Comparison of ENCODE assay signal across 22 cellular contexts in genomic region chr5:76867027-76867426, GRCh38. TPM values are rescaled to one million over a fixed set of nuclear protein-coding genes. Genes with fewer than 3 reads are reported as not detected.
DNase-seq lines count a peak whose midpoint lies in the region; ATAC-seq, FAIRE-seq and TF ChIP-seq lines count a peak whose summit lies in the region.
"Had no signal": no experiment of that assay in that cellular context is flagged by ENCODE, and none has a peak within 500 bp of the region (broad histone marks: within the 10 kb centered on the region; RNA-seq: fewer than 3 reads in every experiment).

No MANE protein-coding gene starts in this region.

- H2AFZ ChIP-seq in OCI-LY1 (ENCODE audit: low read length), result peak overlapping the region; percentile 61; the same call in 1 of the 2 replicates
- H2AFZ ChIP-seq in astrocyte (ENCODE audit: low read depth, low read length), result peak overlapping the region; percentile 2

- H3K9me3 ChIP-seq in OCI-LY1 (ENCODE audit: low read length), result no peaks in the 10 kb centered on the region
- H3K9me3 ChIP-seq in astrocyte (ENCODE audit: insufficient read depth, low read depth, low read length), result no peaks in the 10 kb centered on the region
- H3K9me3 ChIP-seq in mucosa of descending colon, result no peaks in the 10 kb centered on the region
- H3K9me3 ChIP-seq: Caco-2, MG63 had no signal

- H3K4me1 ChIP-seq in OCI-LY1 (ENCODE audit: insufficient read depth, low read length, severe bottlenecking) (peaks cover 20% of the 10 kb centered on the region), astrocyte (ENCODE audit: insufficient read depth, low read length) (no peaks in the 10 kb centered on the region), mucosa of descending colon (ENCODE audit: low read depth) (peaks cover 4% of the 10 kb centered on the region)

- no peaks in the 10 kb centered on the region for H3K9me2 ChIP-seq in OCI-LY1 (ENCODE audit: low read depth, low read length)

- no peak for FAIRE-seq in astrocyte (lab: Jason Lieb, UNC)
- no peak for FAIRE-seq in urothelium cell line (lab: Jason Lieb, UNC)
- FAIRE-seq: H1, HepG2 had no signal

- no peaks in the 10 kb centered on the region for H3K9me3 Mint-ChIP-seq in astrocyte (ENCODE audit: unreplicated experiment)
- H3K9me3 Mint-ChIP-seq in effector memory CD8-positive, alpha-beta T cell, result no peaks in the 10 kb centered on the region
- H3K9me3 Mint-ChIP-seq: HFFc6 had no signal

- no peaks in the 10 kb centered on the region for H3K36me3 Mint-ChIP-seq in astrocyte (ENCODE audit: low read depth, unreplicated experiment)
- H3K36me3 Mint-ChIP-seq in effector memory CD8-positive, alpha-beta T cell (ENCODE audit: insufficient read depth), result peaks cover 2% of the 10 kb centered on the region

- no peak overlapping the region for H3K4me3 Mint-ChIP-seq in astrocyte (ENCODE audit: unreplicated experiment)
- no peak overlapping the region for H3K4me3 Mint-ChIP-seq in effector memory CD8-positive, alpha-beta T cell
- H3K4me3 Mint-ChIP-seq: HFFc6 had no signal

- H3F3A ChIP-seq in OCI-LY1 (ENCODE audit: insufficient read depth, low read length), result no peaks in the 10 kb centered on the region

- H3K27me3 Mint-ChIP-seq in astrocyte (ENCODE audit: low read depth, unreplicated experiment), result no peaks in the 10 kb centered on the region
- peaks cover 0 to 7% of the 10 kb centered on the region in 2 donors for H3K27me3 Mint-ChIP-seq in effector memory CD8-positive, alpha-beta T cell

- TF ChIP-seq CTCF in OCI-LY1 (IDR thresholded peaks at IDR 0.05; ENCODE audit: low read length), result no peak
- TF ChIP-seq CTCF in astrocyte (IDR thresholded peaks at IDR 0.05; ENCODE audit: insufficient read depth, low read depth, low read length), result no peak
- TF ChIP-seq CTCF in mucosa of descending colon (IDR thresholded peaks at IDR 0.05), result no peak

- H3K27ac Mint-ChIP-seq in astrocyte (ENCODE audit: unreplicated experiment), result no peak overlapping the region
- no peak overlapping the region for H3K27ac Mint-ChIP-seq in effector memory CD8-positive, alpha-beta T cell
- H3K27ac Mint-ChIP-seq: HFFc6 had no signal

- H3K27me3 ChIP-seq in OCI-LY1 (ENCODE audit: insufficient read depth, low read length) (no peaks in the 10 kb centered on the region), astrocyte (ENCODE audit: insufficient read depth, low read length) (no peaks in the 10 kb centered on the region)
- H3K27me3 ChIP-seq: MG63 had no signal

- ATAC-seq in mucosa of descending colon, result peak; percentile 35
- ATAC-seq in effector memory CD8-positive, alpha-beta T cell (replicated peaks), result no peak

- no peak overlapping the region for H3K9ac ChIP-seq in OCI-LY1 (ENCODE audit: low read length)
- no peak overlapping the region for H3K9ac ChIP-seq in astrocyte (ENCODE audit: low read length)
- H3K9ac ChIP-seq: KMS-11 had no signal

- intact Hi-C loops in mucosa of descending colon (cut with DNase I, micrococcal nuclease), result loop anchor here in 1 of 2 donors (10.0 kb wide), 1 partner anchor 628 kb away; the partner anchor contains the start of gene WDR41

- no peaks in the 10 kb centered on the region for H3K4me1 Mint-ChIP-seq in astrocyte (ENCODE audit: low read depth, unreplicated experiment)
- no peaks in the 10 kb centered on the region for H3K4me1 Mint-ChIP-seq in effector memory CD8-positive, alpha-beta T cell (ENCODE audit: low read depth in 2 of 2)

- H3K79me2 ChIP-seq in OCI-LY1 (ENCODE audit: insufficient read depth, low read length) (no peaks in the 10 kb centered on the region), astrocyte (ENCODE audit: insufficient read depth, low read length) (no peaks in the 10 kb centered on the region)

- no peak overlapping the region for H3K4me3 ChIP-seq in OCI-LY1 (ENCODE audit: low read depth, low read length, poor library complexity, severe bottlenecking)
- H3K4me3 ChIP-seq in astrocyte (ENCODE audit: insufficient read depth, low read depth, low read length), result no peak overlapping the region
- H3K4me3 ChIP-seq in mucosa of descending colon, result no peak overlapping the region
- H3K4me3 ChIP-seq: MG63 had no signal

- no peak overlapping the region for H3K27ac ChIP-seq in OCI-LY1 (ENCODE audit: low read depth, low read length, poor library complexity, severe bottlenecking)
- no peak overlapping the region for H3K27ac ChIP-seq in astrocyte (ENCODE audit: low read depth, low read length)
- H3K27ac ChIP-seq: KMS-11, RWPE1 had no signal

- H3K4me2 ChIP-seq in OCI-LY1 (ENCODE audit: low read length) (no peak overlapping the region), astrocyte (ENCODE audit: low read length) (no peak overlapping the region)

- no peaks in the 10 kb centered on the region for H4K20me1 ChIP-seq in OCI-LY1 (ENCODE audit: insufficient read depth, low read length)
- no peaks in the 10 kb centered on the region for H4K20me1 ChIP-seq in astrocyte (ENCODE audit: insufficient read depth, low read length)

- DNase-seq in Daoy (ENCODE audit: low read depth), result peak; percentile 34
- no peak for DNase-seq in astrocyte (ENCODE audit: low read depth)
- DNase-seq in mucosa of descending colon, result no peak
- DNase-seq in effector memory CD8-positive, alpha-beta T cell, result no peak
- no peak for DNase-seq in activated CD4-positive, alpha-beta T cell treated with anti-CD3 and anti-CD28 coated beads, Interleukin-2, amount 50 U/mL, for 1 hour
- DNase-seq in urothelium cell line (ENCODE audit: low spot score), result no peak
- DNase-seq in NCI-H2227 (lab: John Stamatoyannopoulos, UW; ENCODE audit: unreplicated experiment), result no peak
- DNase-seq: AML-193, Caco-2, HFFc6, MG63, NCI-H1092, NCI-H2081 treated with DMSO at 0.1 percent for 48 hours, NCI-H2227 treated with DMSO at 0.1 percent for 48 hours, NCI-H524, OCI-M1, SW 1271 had no signal

- H3K36me3 ChIP-seq in OCI-LY1 (ENCODE audit: insufficient read depth, low read length) (no peaks in the 10 kb centered on the region), astrocyte (ENCODE audit: insufficient read depth, low read length) (no peaks in the 10 kb centered on the region), mucosa of descending colon (ENCODE audit: low read depth) (no peaks in the 10 kb centered on the region)
- H3K36me3 ChIP-seq: MG63 had no signal

RNA-seq across cellular contexts. Expression of gene S100Z, which starts 17.2 kb away (rescaled TPM):
- 0.46 TPM in 1 of 2 replicates, not detected in the other for total RNA-seq in Daoy (2014; rRNA removed; shearing (Covaris generic))
- total RNA-seq in astrocyte (not detected in 2 replicates), mucosa of descending colon (under 1 TPM in 1 of 3 donors, not detected in 2; 0.78 TPM)
- total RNA-seq: HepG2, HFFc6 had no signal

RNA-seq across cellular contexts. Expression of gene F2RL1, which starts 48.2 kb away (rescaled TPM):
- total RNA-seq in Daoy (2014; rRNA removed; shearing (Covaris generic)), result 154 and 185 TPM in 2 replicates
- total RNA-seq in astrocyte, result 140 and 164 TPM in 2 replicates
- total RNA-seq in mucosa of descending colon, result 100 to 1,000 TPM in 2 of 3 donors, 10 to 100 TPM in 1; 58.1 to 177 (median 128) TPM
